Comparison of ENCODE assay signal across 8 cellular contexts in the genomic region with DNA sequence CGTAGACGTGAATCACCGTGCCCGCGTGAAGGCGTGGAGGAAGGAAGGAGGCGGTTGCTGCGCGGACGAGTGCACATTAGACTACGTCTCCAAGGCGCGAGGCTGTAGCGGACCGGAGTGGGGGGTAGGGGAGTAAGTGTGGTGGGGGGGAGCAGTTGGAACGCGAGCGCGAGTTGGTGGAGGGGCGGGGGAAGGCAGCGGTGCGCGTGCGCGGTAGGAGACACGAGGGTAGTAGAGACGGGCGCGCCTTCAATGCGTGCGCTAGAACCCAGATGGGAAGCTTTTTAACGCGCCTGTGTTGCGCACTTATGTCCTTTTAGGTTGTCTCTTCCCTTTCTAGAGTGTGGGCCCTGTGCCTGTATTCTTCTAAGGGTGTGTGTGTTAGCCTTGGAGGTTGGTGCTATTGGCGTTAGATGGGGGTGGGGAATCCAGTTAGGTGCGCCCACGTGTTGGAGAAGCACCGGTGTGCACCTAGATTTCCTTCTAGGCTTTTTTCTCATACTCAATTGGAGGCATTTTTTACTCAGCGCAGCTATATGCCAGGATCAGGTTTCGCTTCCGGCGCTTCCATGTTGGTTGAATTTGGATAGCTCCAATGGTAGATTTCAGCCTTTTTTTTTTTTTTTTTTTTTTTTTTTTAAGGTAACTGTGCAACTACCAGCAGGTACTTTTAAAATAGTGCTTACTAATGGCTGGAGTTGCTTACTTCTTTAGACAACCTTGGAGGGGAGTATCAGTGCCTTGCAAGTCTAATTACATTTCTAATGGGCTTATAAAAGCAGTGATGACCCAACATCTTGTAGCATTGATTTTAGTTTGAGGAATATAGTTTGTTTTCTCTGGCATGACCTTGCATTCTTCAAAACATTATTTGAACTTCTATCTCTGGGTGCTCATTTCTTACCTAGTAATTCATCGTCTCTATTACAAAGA. TPM values are rescaled to one million over a fixed set of nuclear protein-coding genes. Genes with fewer than 3 reads are reported as not detected.
DNase-seq lines count a peak whose midpoint lies in the region; ATAC-seq, FAIRE-seq and TF ChIP-seq lines count a peak whose summit lies in the region.

No MANE protein-coding gene starts in this region.

- H3K4me3 ChIP-seq in foreskin fibroblast (ENCODE audit: low read depth in 1 of 2, low read length in 2 of 2): peak overlapping the region; percentile 100
- H3K4me3 ChIP-seq in neural progenitor cell: peak overlapping the region; percentile 85
- H3K4me3 ChIP-seq in stomach smooth muscle (ENCODE audit: low read length in 2 of 2): peak overlapping the region; percentile 96 to 98

- DNase-seq in GM12891 (ENCODE audit: insufficient read length, low spot score): peak; percentile 61
- peak; percentile 68 for DNase-seq in activated gamma-delta T cell (lab: John Stamatoyannopoulos, UW)
- DNase-seq in foreskin fibroblast: peak; percentile 52 to 85
- peak; percentile 88 for DNase-seq in neural progenitor cell (ENCODE audit: low spot score)

- no peaks in the 10 kb centered on the region for H3K27me3 ChIP-seq in neural progenitor cell
- no peaks in the 10 kb centered on the region for H3K27me3 ChIP-seq in stomach smooth muscle (ENCODE audit: control insufficient read depth in 1 of 2, insufficient read depth in 2 of 2, low read length in 2 of 2)

- H3F3A ChIP-seq in neural progenitor cell (ENCODE audit: low read depth): peaks cover 37% of the 10 kb centered on the region

- H3K36me3 ChIP-seq in KOPT-K1 (ENCODE audit: insufficient read depth, low read length) (peaks cover 46% of the 10 kb centered on the region), neural progenitor cell (peaks cover 2% of the 10 kb centered on the region), stomach smooth muscle (ENCODE audit: control insufficient read depth in 2 of 2, insufficient read depth in 2 of 2, low read length in 2 of 2) (no peaks in the 10 kb centered on the region)

- H4K20me1 ChIP-seq in neural progenitor cell (ENCODE audit: low read depth): peaks cover 53% of the 10 kb centered on the region

- H3K27ac Mint-ChIP-seq in neural progenitor cell: peak overlapping the region; percentile 99

- TF ChIP-seq POLR2A in GM12891 (IDR thresholded peaks at IDR 0.05; ENCODE audit: low read depth, low read length): peak; percentile 16
- peak; percentile 69 for TF ChIP-seq POLR2A in Raji (IDR thresholded peaks at IDR 0.05; ENCODE audit: insufficient read depth, low read depth, low read length)

- peaks cover 3% of the 10 kb centered on the region for H3K27me3 Mint-ChIP-seq in neural progenitor cell (ENCODE audit: insufficient read depth, low read depth)

- TF ChIP-seq CTCF in foreskin fibroblast (IDR thresholded peaks at IDR 0.05; ENCODE audit: low read depth, low read length) (no peak), neural progenitor cell (IDR thresholded peaks at IDR 0.05) (no peak)

- H3K4me3 Mint-ChIP-seq in neural progenitor cell: peak overlapping the region; percentile 99

- H2AFZ ChIP-seq in neural progenitor cell (replicated peaks): peak overlapping the region; percentile 91

- no peak for FAIRE-seq in GM12891 (lab: Jason Lieb, UNC)

- H3K79me2 ChIP-seq in neural progenitor cell (ENCODE audit: low read depth): peaks cover 68% of the 10 kb centered on the region

- H3K4me2 ChIP-seq in neural progenitor cell: peak overlapping the region; percentile 88

- peaks cover 29% of the 10 kb centered on the region for H3K36me3 Mint-ChIP-seq in neural progenitor cell

- ATAC-seq in HG03442 (IDR thresholded peaks at IDR 0.05; ENCODE audit: unreplicated experiment): no peak

- peaks cover 26% of the 10 kb centered on the region for H3K4me1 ChIP-seq in neural progenitor cell
- peaks cover 38% of the 10 kb centered on the region for H3K4me1 ChIP-seq in stomach smooth muscle (ENCODE audit: control insufficient read depth, insufficient read depth, low read length)

- peak overlapping the region; percentile 92 for H3K9ac ChIP-seq in neural progenitor cell
- H3K9ac ChIP-seq in stomach smooth muscle (ENCODE audit: low read length in 2 of 2): peak overlapping the region; percentile 90 to 96

- H3K4me1 Mint-ChIP-seq in neural progenitor cell: peaks cover 26% of the 10 kb centered on the region

- H3K9me3 ChIP-seq in KOPT-K1 (ENCODE audit: insufficient read depth, low read length, poor library complexity, severe bottlenecking) (no peaks in the 10 kb centered on the region), neural progenitor cell (ENCODE audit: low read depth) (no peaks in the 10 kb centered on the region), stomach smooth muscle (ENCODE audit: control insufficient read depth in 2 of 2, low read length in 2 of 2) (no peaks in the 10 kb centered on the region)

- H3K27ac ChIP-seq in KOPT-K1 (ENCODE audit: low read depth, low read length, poor library complexity, severe bottlenecking) (peak overlapping the region; percentile 92), neural progenitor cell (peak overlapping the region; percentile 94), stomach smooth muscle (ENCODE audit: low read length) (peak overlapping the region; percentile 88)

- peaks cover 2% of the 10 kb centered on the region for H3K9me3 Mint-ChIP-seq in neural progenitor cell

TF ChIP-seq in GM12891, 5 proteins besides CTCF, POLR2A, EP300 and RAD21:
- TF ChIP-seq SPI1 (IDR thresholded peaks at IDR 0.05; ENCODE audit: low read depth, low read length) (no peak), POLR2AphosphoS5 (IDR thresholded peaks at IDR 0.05; ENCODE audit: low read depth, low read length) (peak; percentile 59; the same call in 1 of the 2 replicates), TAF1 (IDR thresholded peaks at IDR 0.05; ENCODE audit: low read depth, low read length) (no peak), POU2F2 (IDR thresholded peaks at IDR 0.05; ENCODE audit: low read depth, low read length) (no peak), PAX5 (IDR thresholded peaks at IDR 0.05; ENCODE audit: insufficient read depth, low read length, severe bottlenecking) (no peak)

RNA-seq across cellular contexts. Expression of a gene that starts 0.8 kb away (rescaled TPM):
- 328 TPM for polyA plus RNA-seq in GM12891 (2012; ENCODE audit: low read depth, missing spikeins)
- total RNA-seq in neural progenitor cell (ENCODE audit: low replicate concordance): 774 and 833 TPM in 2 replicates

RNA-seq across cellular contexts. Expression of a gene that starts 42.8 kb away (rescaled TPM):
- 0.32 TPM for polyA plus RNA-seq in GM12891 (2012; ENCODE audit: low read depth, missing spikeins)
- 0.24 and 0.28 TPM in 2 replicates for total RNA-seq in neural progenitor cell (ENCODE audit: low replicate concordance)

RNA-seq across cellular contexts. Expression of a gene that starts 58.2 kb away (rescaled TPM):
- polyA plus RNA-seq in GM12891 (2012; ENCODE audit: low read depth, missing spikeins): 9.5 TPM
- total RNA-seq in neural progenitor cell (ENCODE audit: low replicate concordance): 69.3 and 100 TPM in 2 replicates
